Comparison of ENCODE assay signal across 15 cellular contexts in the genomic region with DNA sequence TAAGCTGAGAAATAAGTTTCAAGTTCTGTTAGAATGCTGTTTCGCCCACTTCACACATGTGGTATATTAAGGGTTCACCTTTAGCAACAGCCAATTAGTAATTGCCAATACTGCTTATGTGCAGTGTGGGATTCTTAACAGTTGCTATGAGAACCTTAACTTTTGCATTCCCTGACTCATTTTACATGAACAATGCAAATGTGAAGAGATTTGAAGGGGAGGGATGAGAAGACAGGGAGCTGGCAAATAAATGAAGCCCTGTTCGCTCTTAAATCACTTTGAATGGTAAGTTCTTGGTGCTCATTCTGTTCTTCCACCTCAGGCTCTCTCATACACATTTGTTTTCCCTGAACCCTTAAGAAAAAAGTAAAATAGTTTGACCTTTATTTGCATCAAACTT.
DNase-seq lines count a peak whose midpoint lies in the region; ATAC-seq and TF ChIP-seq lines count a peak whose summit lies in the region.
"Had no signal": no experiment of that assay in that cellular context is flagged by ENCODE, and none has a peak within 500 bp of the region (broad histone marks: within the 10 kb centered on the region; RNA-seq: fewer than 3 reads in every experiment).

No MANE protein-coding gene starts in this region.

- peaks cover 75% of the 10 kb centered on the region for H3K36me3 Mint-ChIP-seq in activated T-helper 17 cell treated with anti-CD3 and anti-CD28 coated beads, Interleukin-2, amount 50 U/mL, for 72 hours (ENCODE audit: low read depth)
- H3K36me3 Mint-ChIP-seq in mesothelial cell of epicardium: peaks cover 2% of the 10 kb centered on the region

- H2BK12ac ChIP-seq in trophoblast cell (ENCODE audit: low read length): no peak overlapping the region

- TF ChIP-seq RAD21 in IMR-90 (IDR thresholded peaks at IDR 0.05; ENCODE audit: low read length): no peak

- H3K56ac ChIP-seq in IMR-90 (ENCODE audit: extremely low read depth, insufficient read depth, low read length): no peak overlapping the region

- peaks cover 10% of the 10 kb centered on the region for H3K4me1 Mint-ChIP-seq in activated T-helper 17 cell treated with anti-CD3 and anti-CD28 coated beads, Interleukin-2, amount 50 U/mL, for 72 hours
- peaks cover 32% of the 10 kb centered on the region for H3K4me1 Mint-ChIP-seq in mesothelial cell of epicardium

- H2BK20ac ChIP-seq in IMR-90 (ENCODE audit: low read depth, low read length): no peak overlapping the region

- no peak overlapping the region for H3K14ac ChIP-seq in IMR-90 (replicated peaks; ENCODE audit: low read depth, low read length)
- no peak overlapping the region for H3K14ac ChIP-seq in trophoblast cell (ENCODE audit: low read length)

- no peak overlapping the region for H2BK15ac ChIP-seq in IMR-90 (ENCODE audit: low read depth, low read length)

- H3K4ac ChIP-seq in IMR-90 (ENCODE audit: low read depth, low read length) (no peak overlapping the region), trophoblast cell (ENCODE audit: low read depth, low read length) (no peak overlapping the region)

- H4K12ac ChIP-seq in trophoblast cell (ENCODE audit: low read depth, low read length): no peak overlapping the region

- intact Hi-C loops in IMR-90 (cut with micrococcal nuclease) (no loop called here), left lung (cut with DNase I) (no loop called here)

- H3K27me3 Mint-ChIP-seq in activated T-helper 17 cell treated with anti-CD3 and anti-CD28 coated beads, Interleukin-2, amount 50 U/mL, for 72 hours: no peaks in the 10 kb centered on the region
- H3K27me3 Mint-ChIP-seq in mesothelial cell of epicardium (ENCODE audit: low read depth): no peaks in the 10 kb centered on the region
- H3K27me3 Mint-ChIP-seq: CD4-positive, CD25-positive, alpha-beta regulatory T cell had no signal

- no peak overlapping the region for H2AK9ac ChIP-seq in IMR-90 (replicated peaks; ENCODE audit: low read depth, low read length, poor library complexity)

- no peaks in the 10 kb centered on the region for H3K9me3 Mint-ChIP-seq in activated T-helper 17 cell treated with anti-CD3 and anti-CD28 coated beads, Interleukin-2, amount 50 U/mL, for 72 hours
- H3K9me3 Mint-ChIP-seq in mesothelial cell of epicardium: no peaks in the 10 kb centered on the region
- H3K9me3 Mint-ChIP-seq: CD4-positive, CD25-positive, alpha-beta regulatory T cell; HFFc6 had no signal

- H3K79me2 ChIP-seq in trophoblast cell (ENCODE audit: control insufficient read depth, insufficient read depth, low read length, poor library complexity): no peaks in the 10 kb centered on the region

- H3K79me1 ChIP-seq in IMR-90 (ENCODE audit: low read depth in 1 of 2, low read length in 2 of 2) (peaks cover 46 to 66% of the 10 kb centered on the region in 2 experiments), trophoblast cell (ENCODE audit: low read length) (no peaks in the 10 kb centered on the region)

- H3K36me3 ChIP-seq in BLaER1 (peaks cover 31% of the 10 kb centered on the region), IMR-90 (ENCODE audit: control insufficient read depth, insufficient read depth, low read length) (no peaks in the 10 kb centered on the region; the same call in 1 of the 2 replicates), left lung (no peaks in the 10 kb centered on the region), trophoblast cell (ENCODE audit: control insufficient read depth in 1 of 2, insufficient read depth in 2 of 2, low read length in 2 of 2) (peaks cover 0 to 4% of the 10 kb centered on the region in 2 experiments)

- H2AK5ac ChIP-seq in IMR-90 (ENCODE audit: low read depth, low read length) (no peak overlapping the region), trophoblast cell (ENCODE audit: low read length) (no peak overlapping the region)

- TF ChIP-seq POLR2A in IMR-90 (IDR thresholded peaks at IDR 0.05; ENCODE audit: low read depth, low read length): no peak

- no peak overlapping the region for H2BK5ac ChIP-seq in IMR-90 (ENCODE audit: low read depth, low read length, poor library complexity, severe bottlenecking)
- H2BK5ac ChIP-seq in trophoblast cell (ENCODE audit: low read depth, low read length, poor library complexity): no peak overlapping the region

- H3K9me3 ChIP-seq in BLaER1 (peaks cover 10% of the 10 kb centered on the region), IMR-90 (ENCODE audit: control insufficient read depth, insufficient read depth, low read length) (no peaks in the 10 kb centered on the region), left lung (no peaks in the 10 kb centered on the region), trophoblast cell (ENCODE audit: insufficient read depth, low read depth, low read length) (no peaks in the 10 kb centered on the region)

- CTCF ChIA-PET in IMR-90 (lab: Yijun Ruan, JAX): no interaction called here

- H4K5ac ChIP-seq in IMR-90 (ENCODE audit: low read depth, low read length): no peak overlapping the region

- H4K91ac ChIP-seq in IMR-90 (ENCODE audit: insufficient read depth, low read depth, low read length): no peak overlapping the region
- H4K91ac ChIP-seq in trophoblast cell (ENCODE audit: low read depth, low read length): no peak overlapping the region

- no peak overlapping the region for H3K4me3 Mint-ChIP-seq in activated T-helper 17 cell treated with anti-CD3 and anti-CD28 coated beads, Interleukin-2, amount 50 U/mL, for 72 hours
- H3K4me3 Mint-ChIP-seq in mesothelial cell of epicardium: no peak overlapping the region
- H3K4me3 Mint-ChIP-seq: CD4-positive, CD25-positive, alpha-beta regulatory T cell; HFFc6 had no signal

- H2BK120ac ChIP-seq in IMR-90 (ENCODE audit: low read depth, low read length) (no peak overlapping the region), trophoblast cell (ENCODE audit: insufficient read depth, low read length, poor library complexity) (no peak overlapping the region)

- H3K18ac ChIP-seq in IMR-90 (ENCODE audit: low read depth, low read length) (no peak overlapping the region), trophoblast cell (ENCODE audit: low read length) (no peak overlapping the region)

- H3K27ac ChIP-seq in BLaER1 (peak overlapping the region; percentile 79; the same call in 1 of the 2 replicates), IMR-90 (ENCODE audit: insufficient read depth, low read length) (no peak overlapping the region), left lung (no peak overlapping the region), trophoblast cell (ENCODE audit: low read depth, low read length) (no peak overlapping the region)
- H3K27ac ChIP-seq: 22Rv1 had no signal

- H3K23ac ChIP-seq in IMR-90 (ENCODE audit: low read depth, low read length): no peak overlapping the region
- H3K23ac ChIP-seq in trophoblast cell (ENCODE audit: low read length): no peak overlapping the region

- H3K4me3 ChIP-seq in BLaER1 (no peak overlapping the region), IMR-90 (ENCODE audit: insufficient read depth, low read depth, low read length) (no peak overlapping the region), left lung (no peak overlapping the region), trophoblast cell (ENCODE audit: low read depth, low read length) (no peak overlapping the region)
- H3K4me3 ChIP-seq: K562 had no signal

- ATAC-seq in IMR-90 (ENCODE audit: low read depth): no peak
- ATAC-seq in activated T-helper 17 cell treated with anti-CD3 and anti-CD28 coated beads, Interleukin-2, amount 50 U/mL, for 72 hours (replicated peaks): no peak
- no peak for ATAC-seq in left lung
- ATAC-seq in GM18873 (IDR thresholded peaks at IDR 0.05; ENCODE audit: low FRiP score, unreplicated experiment): no peak
- ATAC-seq: HepG2 had no signal

- no CpG with 5 or more reads among the region's 2 CpGs for WGBS in IMR-90 (ENCODE audit: extremely low coverage in 2 of 2, insufficient read length in 1 of 2), 2 experiments
- no CpG with 5 or more reads among the region's 2 CpGs for WGBS in trophoblast cell (ENCODE audit: extremely low coverage, insufficient coverage, insufficient read length)

- H3K9me1 ChIP-seq in IMR-90 (ENCODE audit: insufficient read depth, low read length): peaks cover 4% of the 10 kb centered on the region; the same call in 1 of the 2 replicates

- peak; percentile 15 for DNase-seq in IMR-90
- no peak for DNase-seq in mesothelial cell of epicardium (ENCODE audit: low spot score in 2 of 2, unreplicated experiment in 2 of 2)
- no peak for DNase-seq in activated T-cell treated with anti-CD3 and anti-CD28 coated beads, Interleukin-2, amount 50 U/mL, for 1 hour
- DNase-seq in left lung: no peak
- no peak for DNase-seq in trophoblast cell
- DNase-seq: CD4-positive, CD25-positive, alpha-beta regulatory T cell; DMS 273 treated with DMSO at 0.1 percent for 48 hours; HCEC 1CT; HFFc6 had no signal

- H4K8ac ChIP-seq in IMR-90 (ENCODE audit: low read depth in 2 of 2, low read length in 2 of 2) (no peak overlapping the region), trophoblast cell (ENCODE audit: low read depth, low read length) (no peak overlapping the region)

- no TSS peak for BruUV-seq in IMR-90 (replicated peaks; lab: Mats Ljungman, UMichigan)

- H3K4me2 ChIP-seq in BLaER1: peak overlapping the region; percentile 90
- H3K4me2 ChIP-seq in IMR-90 (ENCODE audit: low read depth, low read length): no peak overlapping the region
- H3K4me2 ChIP-seq in trophoblast cell (ENCODE audit: low read length): no peak overlapping the region

- POLR2A ChIA-PET in IMR-90 (lab: Charles Lee; ENCODE audit: unreplicated experiment): no interaction called here

- peak overlapping the region; percentile 18 for H3K27ac Mint-ChIP-seq in activated T-helper 17 cell treated with anti-CD3 and anti-CD28 coated beads, Interleukin-2, amount 50 U/mL, for 72 hours
- H3K27ac Mint-ChIP-seq in mesothelial cell of epicardium: peak overlapping the region; percentile 67
- H3K27ac Mint-ChIP-seq: HFFc6 had no signal

- H3K9ac ChIP-seq in BLaER1 (no peak overlapping the region), IMR-90 (ENCODE audit: low read depth, low read length) (no peak overlapping the region), trophoblast cell (ENCODE audit: low read length) (no peak overlapping the region)

- in situ Hi-C loops in IMR-90 (cut with MboI; ENCODE audit: low sequenced_read_pairs): no loop called here

- no peak for TF ChIP-seq CTCF in IMR-90 (conservative IDR thresholded peaks at IDR 0.05; ENCODE audit: low read depth, low read length)
- TF ChIP-seq CTCF in mesothelial cell of epicardium (IDR thresholded peaks at IDR 0.05; ENCODE audit: unreplicated experiment): no peak
- no peak for TF ChIP-seq CTCF in left lung (IDR thresholded peaks at IDR 0.05)

- no peaks in the 10 kb centered on the region for H4K20me1 ChIP-seq in BLaER1
- peaks cover 14% of the 10 kb centered on the region for H4K20me1 ChIP-seq in IMR-90 (ENCODE audit: insufficient read depth, low read length)

- H3K4me1 ChIP-seq in BLaER1: peaks cover 100% of the 10 kb centered on the region
- peaks cover 10% of the 10 kb centered on the region for H3K4me1 ChIP-seq in IMR-90 (ENCODE audit: control insufficient read depth, insufficient read depth, low read length)
- peaks cover 11 to 23% of the 10 kb centered on the region in 2 donors for H3K4me1 ChIP-seq in left lung
- peaks cover 0 to 11% of the 10 kb centered on the region in 2 experiments for H3K4me1 ChIP-seq in trophoblast cell (ENCODE audit: control insufficient read depth in 1 of 2, insufficient read depth in 2 of 2, low read length in 2 of 2)

- H3K27me3 ChIP-seq in BLaER1 (no peaks in the 10 kb centered on the region), IMR-90 (ENCODE audit: control insufficient read depth, insufficient read depth, low read length) (no peaks in the 10 kb centered on the region), left lung (no peaks in the 10 kb centered on the region), trophoblast cell (ENCODE audit: insufficient read depth, low read length) (no peaks in the 10 kb centered on the region)

- dilution Hi-C loops in IMR-90 (cut with HindIII; ENCODE audit: low sequenced_read_pairs, unreplicated experiment): no loop called here

- H2AFZ ChIP-seq in IMR-90 (replicated peaks; ENCODE audit: low read length, poor library complexity) (no peak overlapping the region), trophoblast cell (ENCODE audit: insufficient read depth, low read length, poor library complexity) (no peak overlapping the region)
